Comparison of ENCODE assay signal across 20 cellular contexts in the genomic region with DNA sequence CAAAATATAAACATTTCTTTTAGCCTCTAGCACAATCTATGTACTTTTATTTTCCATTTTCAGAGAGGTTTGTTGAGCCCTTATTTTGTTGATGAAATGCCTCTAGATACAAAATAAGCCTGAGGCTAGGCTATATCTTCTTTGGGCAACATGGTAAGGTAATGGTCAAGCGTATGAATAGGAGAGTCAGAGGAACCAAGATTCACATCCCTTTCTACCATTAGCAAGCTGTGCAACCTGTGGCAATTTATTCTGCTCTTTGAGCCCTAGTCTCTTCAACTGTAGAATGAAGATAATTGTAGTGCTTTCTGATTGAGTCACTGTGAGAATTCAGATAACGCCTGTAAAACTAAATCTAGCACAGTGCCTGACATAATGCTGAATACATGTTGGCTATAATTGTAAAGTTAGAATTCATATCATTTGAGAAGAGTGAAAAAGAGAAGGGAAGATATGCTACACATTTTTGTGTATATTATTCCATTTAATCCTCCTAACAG.
"Had no signal": no experiment of that assay in that cellular context is flagged by ENCODE, and none has a peak within 500 bp of the region (broad histone marks: within the 10 kb centered on the region; RNA-seq: fewer than 3 reads in every experiment).

No MANE protein-coding gene starts in this region.

- DNase-seq: cortex of kidney; dorsolateral prefrontal cortex; effector CD8-positive, alpha-beta T cell; heart right ventricle; hypothalamus; islet precursor cell; mammary epithelial cell; mucosa of descending colon; naive thymus-derived CD8-positive, alpha-beta T cell; stimulated activated CD4-positive, alpha-beta T cell treated with anti-CD3 and anti-CD28 coated beads, Interleukin-4, amount 100 ng/mL, for 1 hour; stimulated activated CD8-positive, alpha-beta memory T cell treated with anti-CD3 and anti-CD28 coated beads, Interleukin-4, amount 100 ng/mL, for 48 hours; tibial artery; upper lobe of right lung had no signal

- ATAC-seq: heart right ventricle; left lobe of liver; mucosa of descending colon; naive thymus-derived CD8-positive, alpha-beta T cell; stimulated activated effector memory CD8-positive, alpha-beta T cell treated with anti-CD3 and anti-CD28 coated beads, Interleukin-12 subunit alpha, Interleukin-12 subunit beta, amount 100 ng/mL, for 72 hours; upper lobe of right lung had no signal

- H3K27me3 ChIP-seq: dorsolateral prefrontal cortex, heart right ventricle, neutrophil, right atrium auricular region, tibial artery, upper lobe of right lung, vagina had no signal

- H3K4me1 ChIP-seq: heart right ventricle, right atrium auricular region, tibial artery, upper lobe of right lung, vagina had no signal

- H3K9me3 ChIP-seq: heart right ventricle, mucosa of descending colon, neutrophil, right atrium auricular region, tibial artery, upper lobe of right lung, vagina had no signal

- H3K36me3 ChIP-seq: heart right ventricle, neutrophil, right atrium auricular region, tibial artery, upper lobe of right lung, vagina had no signal

- FAIRE-seq: frontal cortex had no signal

- H3K27ac ChIP-seq: dorsolateral prefrontal cortex, heart right ventricle, neutrophil, right atrium auricular region, tibial artery, upper lobe of right lung, vagina had no signal

- H3K4me2 ChIP-seq: smooth muscle cell had no signal

- H3K4me3 ChIP-seq: dorsolateral prefrontal cortex, heart right ventricle, mucosa of descending colon, right atrium auricular region, smooth muscle cell, tibial artery, upper lobe of right lung, vagina had no signal
